ENCODE assay signal across 9 cellular contexts in genomic region chr11:104254347-104254746, GRCh38.
DNase-seq lines count a peak whose midpoint lies in the region; ATAC-seq and TF ChIP-seq lines count a peak whose summit lies in the region.
"Had no signal": no experiment of that assay in that cellular context is flagged by ENCODE, and none has a peak within 500 bp of the region (broad histone marks: within the 10 kb centered on the region; RNA-seq: fewer than 3 reads in every experiment).

No MANE protein-coding gene starts in this region.

- ATAC-seq in GM18511 (IDR thresholded peaks at IDR 0.05; ENCODE audit: unreplicated experiment) (peak; percentile 76), HG03066 (IDR thresholded peaks at IDR 0.05; ENCODE audit: low read depth, unreplicated experiment) (peak; percentile 83)

- no peak overlapping the region for H3K14ac ChIP-seq in neuronal stem cell (ENCODE audit: low read length)

- H3K4me2 ChIP-seq in mammary epithelial cell (ENCODE audit: insufficient read depth, low read depth, low read length) = no peak overlapping the region
- no peak overlapping the region for H3K4me2 ChIP-seq in neuronal stem cell (ENCODE audit: insufficient read depth, low read length, poor library complexity, severe bottlenecking)

- intact Hi-C loops in mammary epithelial cell (cut with micrococcal nuclease) (loop anchor here (2.0 to 10.0 kb wide), 2 partner anchors 330 to 572 kb away; no protein-coding TSS in a partner anchor), tibial artery (cut with DNase I; ENCODE audit: low total_unique reads) (no loop called here)

- H3K36me3 ChIP-seq in mammary epithelial cell (ENCODE audit: insufficient read depth, low read length) (no peaks in the 10 kb centered on the region), neuronal stem cell (replicated peaks in 1 of 2; ENCODE audit: control insufficient read depth in 2 of 2, insufficient read depth in 2 of 2, low read length in 2 of 2) (no peaks in the 10 kb centered on the region), tibial artery (no peaks in the 10 kb centered on the region)
- H3K36me3 ChIP-seq: thoracic aorta had no signal

- H3K79me2 ChIP-seq in mammary epithelial cell (ENCODE audit: insufficient read depth, low read length) = no peaks in the 10 kb centered on the region

- H4K91ac ChIP-seq in neuronal stem cell (ENCODE audit: low read depth, low read length, poor library complexity) = no peak overlapping the region

- H4K20me1 ChIP-seq in mammary epithelial cell (ENCODE audit: insufficient read depth, low read length) = no peaks in the 10 kb centered on the region

- BruUV-seq in mammary epithelial cell (replicated peaks; lab: Mats Ljungman, UMichigan) = no TSS peak

- H2AFZ ChIP-seq in mammary epithelial cell (ENCODE audit: low read depth, low read length) = no peak overlapping the region
- H2AFZ ChIP-seq in neuronal stem cell (ENCODE audit: low read length) = peak overlapping the region; percentile 28

- in situ Hi-C loops in mammary epithelial cell (cut with MboI; ENCODE audit: low sequenced_read_pairs in 2 of 2) = no loop called here

- DNase-seq in CMK (ENCODE audit: low read depth) (peak; percentile 7), NOMO-1 treated with dmso at 0.1 percent for 144 hours (lab: John Stamatoyannopoulos, UW; ENCODE audit: unreplicated experiment) (peak; percentile 33), mammary epithelial cell (peak; percentile 33), neuronal stem cell (ENCODE audit: low spot score) (peak; percentile 71), GOT3 (lab: John Stamatoyannopoulos, UW) (no peak), tibial artery (no peak)

- no peaks in the 10 kb centered on the region for H3K9me3 ChIP-seq in mammary epithelial cell (replicated peaks; ENCODE audit: insufficient read depth, low read length)
- no peaks in the 10 kb centered on the region for H3K9me3 ChIP-seq in neuronal stem cell (replicated peaks in 1 of 2; ENCODE audit: control insufficient read depth in 2 of 2, insufficient read depth in 1 of 2, low read depth in 1 of 2, low read length in 2 of 2)
- H3K9me3 ChIP-seq in tibial artery = no peaks in the 10 kb centered on the region
- H3K9me3 ChIP-seq: thoracic aorta had no signal

- H4K8ac ChIP-seq in neuronal stem cell (ENCODE audit: low read depth, low read length) = no peak overlapping the region

- H2BK15ac ChIP-seq in neuronal stem cell (ENCODE audit: low read length) = no peak overlapping the region

- peak; percentile 82 to 83 for TF ChIP-seq CTCF in mammary epithelial cell (conservative IDR thresholded peaks at IDR 0.05 in 1 of 2, IDR thresholded peaks at IDR 0.05 in 1 of 2; ENCODE audit: extremely low read depth in 1 of 2, insufficient read depth in 1 of 2, low read depth in 1 of 2, low read length in 2 of 2)
- TF ChIP-seq CTCF in tibial artery (IDR thresholded peaks at IDR 0.05) = no peak

- H3K18ac ChIP-seq in neuronal stem cell (ENCODE audit: low read length) = no peak overlapping the region

- dilution Hi-C loops in mammary epithelial cell (cut with HindIII; ENCODE audit: low sequenced_read_pairs) = no loop called here

- no peak overlapping the region for H3K4ac ChIP-seq in neuronal stem cell (ENCODE audit: low read length)

- H2BK12ac ChIP-seq in neuronal stem cell (ENCODE audit: low read length) = no peak overlapping the region

- 41% methylated on average over 8 of the region's 8 CpGs for WGBS in mammary epithelial cell (ENCODE audit: low coverage, missing lambda C conversion rate)
- WGBS in neuronal stem cell (ENCODE audit: extremely low coverage in 2 of 2, insufficient read length in 2 of 2, insufficient replicate concordance in 1 of 2), 2 donors = no CpG with 5 or more reads among the region's 8 CpGs

- H3K23ac ChIP-seq in neuronal stem cell (ENCODE audit: low read depth, low read length, poor library complexity) = no peak overlapping the region

- H2BK5ac ChIP-seq in neuronal stem cell (ENCODE audit: low read length) = no peak overlapping the region

- no peaks in the 10 kb centered on the region for H3K4me1 ChIP-seq in mammary epithelial cell (ENCODE audit: insufficient read depth, low read length)
- H3K4me1 ChIP-seq in neuronal stem cell (ENCODE audit: control insufficient read depth in 2 of 2, insufficient read depth in 1 of 2, low read depth in 1 of 2, low read length in 2 of 2) = no peaks in the 10 kb centered on the region
- H3K4me1 ChIP-seq in tibial artery = peaks cover 0 to 11% (median 8%) of the 10 kb centered on the region in 4 donors

- CTCF ChIA-PET in mammary epithelial cell (lab: Charles Lee; ENCODE audit: low non-redundant PET) = interaction anchor here (0.5 kb wide), 1 partner anchor 199 kb away, joined by 8 read pairs; no protein-coding TSS in a partner anchor

- H3K27ac ChIP-seq in mammary epithelial cell (ENCODE audit: insufficient read depth, low read depth, low read length) = no peak overlapping the region
- no peak overlapping the region for H3K27ac ChIP-seq in neuronal stem cell (replicated peaks; ENCODE audit: low read length)
- H3K27ac ChIP-seq in tibial artery = no peak overlapping the region
- H3K27ac ChIP-seq: thoracic aorta had no signal

- H2BK120ac ChIP-seq in neuronal stem cell (ENCODE audit: low read depth, low read length) = no peak overlapping the region

- H3K9ac ChIP-seq in mammary epithelial cell (ENCODE audit: insufficient read depth, low read length) (no peak overlapping the region), neuronal stem cell (ENCODE audit: low read depth, low read length, poor library complexity) (no peak overlapping the region)

- H3K4me3 ChIP-seq in mammary epithelial cell (replicated peaks in 1 of 3; ENCODE audit: insufficient read depth in 1 of 3, low read depth in 2 of 3, low read length in 3 of 3) (no peak overlapping the region), neuronal stem cell (ENCODE audit: low read length in 2 of 2) (no peak overlapping the region), tibial artery (no peak overlapping the region)
- H3K4me3 ChIP-seq: thoracic aorta had no signal

- H3K79me1 ChIP-seq in neuronal stem cell (ENCODE audit: low read depth, low read length) = no peaks in the 10 kb centered on the region

- no peak overlapping the region for H2AK5ac ChIP-seq in neuronal stem cell (ENCODE audit: low read depth, low read length)

- H3K27me3 ChIP-seq in mammary epithelial cell (ENCODE audit: insufficient read depth, low read length) (no peaks in the 10 kb centered on the region), neuronal stem cell (ENCODE audit: control insufficient read depth in 3 of 3, insufficient read depth in 3 of 3, low read depth in 1 of 3, low read length in 3 of 3) (no peaks in the 10 kb centered on the region), tibial artery (no peaks in the 10 kb centered on the region)

Comparison
In these comparisons a context has a peak if more than half of its experiments do, and no peak if none do; other contexts are left out.
1. DNase-seq: peak in CMK (single experiment), NOMO-1 treated with dmso at 0.1 percent for 144 hours (single experiment), mammary epithelial cell (single experiment) and neuronal stem cell (single experiment); none in GOT3 (single experiment) and tibial artery (0 of 2).
2. CTCF ChIP-seq: peak in mammary epithelial cell (2 of 2); none in tibial artery (0 of 2).